In the genomic region with DNA sequence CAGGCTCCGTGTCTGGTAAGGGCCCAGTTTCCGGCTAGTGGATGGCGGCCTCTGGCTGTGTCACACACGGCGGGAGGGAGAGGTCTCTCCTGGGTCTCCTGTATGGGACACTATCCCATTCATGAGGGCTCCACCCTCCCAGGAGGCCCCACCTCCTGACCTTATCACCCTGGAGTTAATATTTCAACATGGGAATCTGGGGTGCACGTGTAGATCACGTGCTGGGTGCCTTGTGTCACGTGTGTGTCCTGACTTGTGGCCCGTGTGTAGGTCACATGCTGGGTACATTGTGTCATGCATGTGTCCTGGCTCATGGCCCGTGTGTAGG, we compare ENCODE assay signal across 27 cellular contexts. TPM values are rescaled to one million over a fixed set of nuclear protein-coding genes. Genes with fewer than 3 reads are reported as not detected.
A peak's percentile ranks its signal among the peaks of the same experiment; 100 is the strongest.
DNase-seq lines count a peak whose midpoint lies in the region; ATAC-seq and TF ChIP-seq lines count a peak whose summit lies in the region.
"Had no signal": no experiment of that assay in that cellular context is flagged by ENCODE, and none has a peak within 500 bp of the region (broad histone marks: within the 10 kb centered on the region; RNA-seq: fewer than 3 reads in every experiment).

No MANE protein-coding gene starts in this region.

- H3K27me3 ChIP-seq in endodermal cell (ENCODE audit: control insufficient read depth, insufficient read depth, low read length, poor library complexity, severe bottlenecking) (peaks cover 10% of the 10 kb centered on the region), neuronal stem cell (ENCODE audit: control insufficient read depth in 3 of 3, insufficient read depth in 3 of 3, low read depth in 1 of 3, low read length in 3 of 3) (peaks cover 0 to 6% (median 0%) of the 10 kb centered on the region in 3 experiments)
- H3K27me3 ChIP-seq: vagina had no signal

- no peak overlapping the region for H2AFZ ChIP-seq in neuronal stem cell (ENCODE audit: low read length)
- H2AFZ ChIP-seq: parathyroid adenoma, PC-9 had no signal

- DNase-seq in natural killer cell (peak; percentile 12), endodermal cell (peak; percentile 9), neuronal stem cell (ENCODE audit: low spot score) (no peak), ureter (ENCODE audit: low spot score) (peak; percentile 31), HCEC 1CT (no peak)
- DNase-seq in natural killer cell treated with Interleukin-12 subunit alpha and Interleukin-12 subunit beta and Interleukin-15 and Interleukin-18, amount 100 ng/mL, for 72 hours (ENCODE audit: low spot score) = no peak
- no peak for DNase-seq in activated CD8-positive, alpha-beta memory T cell treated with anti-CD3 and anti-CD28 coated beads, Interleukin-2, amount 50 U/mL, for 48 hours
- DNase-seq in activated naive CD4-positive, alpha-beta T cell (lab: John Stamatoyannopoulos, UW) = no peak
- DNase-seq: ACHN; activated B cell treated with CpG ODN at 0.5 μM for 24 hours; activated CD8-positive, alpha-beta memory T cell treated with anti-CD3 and anti-CD28 coated beads, Interleukin-2, amount 50 U/mL, for 4 hours; Calu3; GOT3; NCI-H1417 treated with DMSO at 0.1 percent for 48 hours; NCI-H446 treated with DMSO at 0.1 percent for 48 hours; PC-9; SIG-M5 had no signal

- H4K91ac ChIP-seq in neuronal stem cell (ENCODE audit: low read depth, low read length, poor library complexity) = no peak overlapping the region

- H3K4me1 Mint-ChIP-seq in natural killer cell = peaks cover 7 to 39% of the 10 kb centered on the region in 2 donors
- peaks cover 25 to 28% of the 10 kb centered on the region in 2 donors for H3K4me1 Mint-ChIP-seq in natural killer cell treated with Interleukin-12 subunit alpha and Interleukin-12 subunit beta and Interleukin-15 and Interleukin-18, amount 100 ng/mL, for 72 hours (ENCODE audit: low read depth in 2 of 2)
- peaks cover 8% of the 10 kb centered on the region for H3K4me1 Mint-ChIP-seq in endodermal cell

- H3K27ac ChIP-seq in endodermal cell (ENCODE audit: low read depth, low read length) (no peak overlapping the region), neuronal stem cell (replicated peaks; ENCODE audit: low read length) (no peak overlapping the region)
- H3K27ac ChIP-seq: C4-2B, dorsolateral prefrontal cortex, epithelial cell of prostate, parathyroid adenoma, PC-9, vagina had no signal

- intact Hi-C loops in natural killer cell (cut with micrococcal nuclease) = no loop called here

- H3K14ac ChIP-seq in neuronal stem cell (ENCODE audit: low read length) = peak overlapping the region; percentile 56

- H3K27me3 Mint-ChIP-seq in natural killer cell (ENCODE audit: low read depth in 2 of 2) = peaks cover 0 to 18% of the 10 kb centered on the region in 2 donors
- peaks cover 17 to 18% of the 10 kb centered on the region in 2 donors for H3K27me3 Mint-ChIP-seq in natural killer cell treated with Interleukin-12 subunit alpha and Interleukin-12 subunit beta and Interleukin-15 and Interleukin-18, amount 100 ng/mL, for 72 hours
- peaks cover 5% of the 10 kb centered on the region for H3K27me3 Mint-ChIP-seq in endodermal cell (ENCODE audit: insufficient read depth)

- no peaks in the 10 kb centered on the region for H3K36me3 ChIP-seq in endodermal cell (ENCODE audit: control insufficient read depth, insufficient read depth, low read length)
- H3K36me3 ChIP-seq in neuronal stem cell (replicated peaks in 1 of 2; ENCODE audit: control insufficient read depth in 2 of 2, insufficient read depth in 2 of 2, low read length in 2 of 2) = no peaks in the 10 kb centered on the region
- H3K36me3 ChIP-seq: vagina had no signal

- peak overlapping the region; percentile 48 for H3K18ac ChIP-seq in neuronal stem cell (ENCODE audit: low read length)

- no peak overlapping the region for H2BK12ac ChIP-seq in neuronal stem cell (ENCODE audit: low read length)

- H3K23ac ChIP-seq in neuronal stem cell (ENCODE audit: low read depth, low read length, poor library complexity) = no peak overlapping the region

- 90 to 98% methylated on average over 8 to 10 of the region's 10 CpGs for WGBS in endodermal cell (ENCODE audit: insufficient coverage in 1 of 2, insufficient read length in 1 of 2), 2 experiments
- no CpG with 5 or more reads among the region's 10 CpGs for WGBS in neuronal stem cell (ENCODE audit: extremely low coverage in 2 of 2, insufficient read length in 2 of 2, insufficient replicate concordance in 1 of 2), 2 donors

- H4K8ac ChIP-seq in neuronal stem cell (ENCODE audit: low read depth, low read length) = peak overlapping the region; percentile 6

- no peak overlapping the region for H3K9ac ChIP-seq in endodermal cell (ENCODE audit: extremely low read depth, low read length, poor library complexity, severe bottlenecking)
- H3K9ac ChIP-seq in neuronal stem cell (ENCODE audit: low read depth, low read length, poor library complexity) = no peak overlapping the region
- H3K9ac ChIP-seq: parathyroid adenoma had no signal

- no peak overlapping the region for H2BK120ac ChIP-seq in neuronal stem cell (ENCODE audit: low read depth, low read length)

- no peak overlapping the region for H3K4me2 ChIP-seq in neuronal stem cell (ENCODE audit: insufficient read depth, low read length, poor library complexity, severe bottlenecking)
- H3K4me2 ChIP-seq: PC-9 had no signal

- TF ChIP-seq CTCF in natural killer cell (IDR thresholded peaks at IDR 0.05) = no peak
- no peak for TF ChIP-seq CTCF in endodermal cell (conservative IDR thresholded peaks at IDR 0.05)

- H2BK5ac ChIP-seq in neuronal stem cell (ENCODE audit: low read length) = no peak overlapping the region

- H3K4me3 Mint-ChIP-seq in natural killer cell (no peak overlapping the region), endodermal cell (no peak overlapping the region)
- no peak overlapping the region for H3K4me3 Mint-ChIP-seq in natural killer cell treated with Interleukin-12 subunit alpha and Interleukin-12 subunit beta and Interleukin-15 and Interleukin-18, amount 100 ng/mL, for 72 hours
- H3K4me3 Mint-ChIP-seq: activated B cell treated with CpG ODN at 0.5 μM for 24 hours; activated naive CD8-positive, alpha-beta T cell treated with anti-CD3 and anti-CD28 coated beads, Interleukin-2, amount 10 ng/mL, durations not matched to agents 7 days and 5 days; mesothelial cell of epicardium; nephron had no signal

- H3K36me3 Mint-ChIP-seq in natural killer cell (no peaks in the 10 kb centered on the region), endodermal cell (ENCODE audit: low read depth) (no peaks in the 10 kb centered on the region)
- peaks cover 10% of the 10 kb centered on the region for H3K36me3 Mint-ChIP-seq in natural killer cell treated with Interleukin-12 subunit alpha and Interleukin-12 subunit beta and Interleukin-15 and Interleukin-18, amount 100 ng/mL, for 72 hours

- no peak overlapping the region for H2AK5ac ChIP-seq in neuronal stem cell (ENCODE audit: low read depth, low read length)

- H3K4ac ChIP-seq in neuronal stem cell (ENCODE audit: low read length) = no peak overlapping the region

- peaks cover 0 to 4% of the 10 kb centered on the region in 2 donors for H3K9me3 Mint-ChIP-seq in natural killer cell
- peaks cover 4% of the 10 kb centered on the region for H3K9me3 Mint-ChIP-seq in natural killer cell treated with Interleukin-12 subunit alpha and Interleukin-12 subunit beta and Interleukin-15 and Interleukin-18, amount 100 ng/mL, for 72 hours
- peaks cover 11% of the 10 kb centered on the region for H3K9me3 Mint-ChIP-seq in endodermal cell
- H3K9me3 Mint-ChIP-seq: activated B cell treated with CpG ODN at 0.5 μM for 24 hours had no signal

- H2BK15ac ChIP-seq in neuronal stem cell (ENCODE audit: low read length) = peak overlapping the region; percentile 21

- H3K4me3 ChIP-seq in endodermal cell (ENCODE audit: low read length) (no peak overlapping the region), neuronal stem cell (ENCODE audit: low read length in 2 of 2) (no peak overlapping the region)
- H3K4me3 ChIP-seq: dorsolateral prefrontal cortex, PC-9, vagina had no signal

- H3K27ac Mint-ChIP-seq in natural killer cell (no peak overlapping the region), endodermal cell (no peak overlapping the region)
- H3K27ac Mint-ChIP-seq in natural killer cell treated with Interleukin-12 subunit alpha and Interleukin-12 subunit beta and Interleukin-15 and Interleukin-18, amount 100 ng/mL, for 72 hours = no peak overlapping the region
- H3K27ac Mint-ChIP-seq: activated B cell treated with CpG ODN at 0.5 μM for 24 hours; activated naive CD8-positive, alpha-beta T cell treated with anti-CD3 and anti-CD28 coated beads, Interleukin-2, amount 10 ng/mL, durations not matched to agents 7 days and 5 days; mesothelial cell of epicardium had no signal

- H3K4me1 ChIP-seq in endodermal cell (ENCODE audit: control insufficient read depth, insufficient read depth, low read length) (no peaks in the 10 kb centered on the region), neuronal stem cell (ENCODE audit: control insufficient read depth in 2 of 2, insufficient read depth in 1 of 2, low read depth in 1 of 2, low read length in 2 of 2) (peaks cover 0 to 2% of the 10 kb centered on the region in 2 donors)
- H3K4me1 ChIP-seq: parathyroid adenoma, vagina had no signal

- H3K9me3 ChIP-seq in endodermal cell (ENCODE audit: control insufficient read depth, low read length) (peaks cover 10% of the 10 kb centered on the region), neuronal stem cell (replicated peaks in 1 of 2; ENCODE audit: control insufficient read depth in 2 of 2, insufficient read depth in 1 of 2, low read depth in 1 of 2, low read length in 2 of 2) (peaks cover 0 to 2% of the 10 kb centered on the region in 2 donors)
- H3K9me3 ChIP-seq: vagina had no signal

- ATAC-seq in natural killer cell = no peak
- no peak for ATAC-seq in natural killer cell treated with Interleukin-12 subunit alpha and Interleukin-12 subunit beta and Interleukin-15 and Interleukin-18, amount 100 ng/mL, for 72 hours

- peaks cover 3% of the 10 kb centered on the region for H3K79me1 ChIP-seq in neuronal stem cell (ENCODE audit: low read depth, low read length)

RNA-seq across cellular contexts. Expression of gene NEU4, which starts 9.9 kb away (rescaled TPM):
- 1 to 10 TPM in 2 of 3 donors, under 1 TPM in 1; 0.39 to 6.6 (median 2.2) TPM for total RNA-seq in natural killer cell
- 1 to 10 TPM in 1 of 2 donors, under 1 TPM in 1; 0.86 to 3.8 TPM for total RNA-seq in natural killer cell treated with Interleukin-12 subunit alpha and Interleukin-12 subunit beta and Interleukin-15 and Interleukin-18, amount 100 ng/mL, for 72 hours
- 1 to 10 TPM; 1.2 TPM for total RNA-seq in endodermal cell
- 0.36 TPM for polyA plus RNA-seq in endodermal cell (2013, experiment 1 of 2)
- 0.70 TPM for polyA plus RNA-seq in endodermal cell (2013, experiment 2 of 2)
- polyA plus RNA-seq in neuronal stem cell (2013, experiment 1 of 2) = 0.45 TPM
- polyA plus RNA-seq in neuronal stem cell (2013, experiment 2 of 2) = 0.37 TPM
- total RNA-seq in ureter = 0.49 TPM
- total RNA-seq: Daoy, M059J, vagina had no signal

RNA-seq across cellular contexts. Expression of gene PDCD1, which starts 39.8 kb away (rescaled TPM):
- total RNA-seq in natural killer cell = under 1 TPM in 1 of 3 donors, not detected in 2; 0.45 TPM
- total RNA-seq in natural killer cell treated with Interleukin-12 subunit alpha and Interleukin-12 subunit beta and Interleukin-15 and Interleukin-18, amount 100 ng/mL, for 72 hours = under 1 TPM; 0.78 to 0.89 TPM
- under 1 TPM in 1 of 2 donors, not detected in 1; 0.20 TPM for total RNA-seq in endodermal cell
- not detected for polyA plus RNA-seq in endodermal cell (2013, experiment 1 of 2)
- not detected for polyA plus RNA-seq in endodermal cell (2013, experiment 2 of 2)
- not detected for polyA plus RNA-seq in neuronal stem cell (2013, experiment 1 of 2)
- polyA plus RNA-seq in neuronal stem cell (2013, experiment 2 of 2) = not detected
- 0.57 TPM for total RNA-seq in ureter
- total RNA-seq: Calu3, Daoy, M059J, mesothelial cell of epicardium, PC-9 had no signal

RNA-seq across cellular contexts. Expression of gene GAL3ST2, which starts 42.3 kb away (rescaled TPM):
- total RNA-seq in natural killer cell (under 1 TPM in 1 of 3 donors, not detected in 2; 0.88 TPM), endodermal cell (under 1 TPM; 0.57 to 0.91 TPM), ureter (0.47 TPM)
- 1 to 10 TPM in 1 of 2 donors, under 1 TPM in 1; 0.83 to 2.8 TPM for total RNA-seq in natural killer cell treated with Interleukin-12 subunit alpha and Interleukin-12 subunit beta and Interleukin-15 and Interleukin-18, amount 100 ng/mL, for 72 hours
- polyA plus RNA-seq in endodermal cell (2013, experiment 1 of 2) = not detected
- polyA plus RNA-seq in endodermal cell (2013, experiment 2 of 2) = not detected
- 0.45 TPM for polyA plus RNA-seq in neuronal stem cell (2013, experiment 1 of 2)
- polyA plus RNA-seq in neuronal stem cell (2013, experiment 2 of 2) = 0.47 TPM
- total RNA-seq: activated B cell treated with CpG ODN at 0.5 μM for 24 hours, Calu3, Daoy, M059J had no signal

RNA-seq across cellular contexts. Expression of gene RTP5, which starts 50.6 kb away (rescaled TPM):
- total RNA-seq in natural killer cell (1 to 10 TPM in 1 of 3 donors, under 1 TPM in 2; 0.47 to 1.7 (median 0.68) TPM), endodermal cell (not detected), ureter (0.21 TPM)
- total RNA-seq in natural killer cell treated with Interleukin-12 subunit alpha and Interleukin-12 subunit beta and Interleukin-15 and Interleukin-18, amount 100 ng/mL, for 72 hours = not detected
- polyA plus RNA-seq in endodermal cell (2013, experiment 1 of 2) = not detected
- polyA plus RNA-seq in endodermal cell (2013, experiment 2 of 2) = not detected
- polyA plus RNA-seq in neuronal stem cell (2013, experiment 1 of 2) = not detected
- polyA plus RNA-seq in neuronal stem cell (2013, experiment 2 of 2) = not detected
- total RNA-seq: activated B cell treated with CpG ODN at 0.5 μM for 24 hours, Calu3, Daoy, M059J, mesothelial cell of epicardium, PC-9, vagina had no signal

Comparison
In these comparisons a context has a peak if more than half of its experiments do, and no peak if none do; other contexts are left out.
1. DNase-seq: peak in natural killer cell (single experiment), endodermal cell (single experiment) and ureter (single experiment); none in natural killer cell treated with Interleukin-12 subunit alpha and Interleukin-12 subunit beta and Interleukin-15 and Interleukin-18, amount 100 ng/mL, for 72 hours (single experiment), neuronal stem cell (single experiment), activated CD8-positive, alpha-beta memory T cell treated with anti-CD3 and anti-CD28 coated beads, Interleukin-2, amount 50 U/mL, for 48 hours (single experiment), activated naive CD4-positive, alpha-beta T cell (0 of 4) and HCEC 1CT (single experiment).